ENCODE assay signal across 29 cellular contexts in genomic region chr3:78268087-78268486, GRCh38.
"Had no signal": no experiment of that assay in that cellular context is flagged by ENCODE, and none has a peak within 500 bp of the region (broad histone marks: within the 10 kb centered on the region; RNA-seq: fewer than 3 reads in every experiment).

No MANE protein-coding gene starts in this region.

- H3K27ac ChIP-seq: brain microvascular endothelial cell, esophagus muscularis mucosa, foreskin keratinocyte, gastrocnemius medialis, heart left ventricle had no signal

- H3K36me3 ChIP-seq: brain microvascular endothelial cell, esophagus muscularis mucosa, gastrocnemius medialis, heart left ventricle had no signal

- H3K4me3 ChIP-seq: esophagus muscularis mucosa, gastrocnemius medialis, heart left ventricle had no signal

- FAIRE-seq: astrocyte, bronchial epithelial cell, colon had no signal

- H3K27me3 ChIP-seq: brain microvascular endothelial cell, esophagus muscularis mucosa, foreskin keratinocyte, gastrocnemius medialis, heart left ventricle had no signal

- ATAC-seq: activated CD4-positive, alpha-beta T cell treated with anti-CD3 and anti-CD28 coated beads for 36 hours; activated CD8-positive, alpha-beta memory T cell treated with anti-CD3 and anti-CD28 coated beads, Interleukin-2, amount 10 ng/mL, durations not matched to agents 7 days and 5 days; activated CD8-positive, alpha-beta T cell treated with anti-CD3 and anti-CD28 coated beads, Interleukin-2, amount 10 ng/mL, durations not matched to agents 7 days and 5 days; activated naive CD4-positive, alpha-beta T cell treated with anti-CD3 and anti-CD28 coated beads, Interleukin-2, amount 50 U/mL, for 72 hours; effector memory CD8-positive, alpha-beta T cell; gastrocnemius medialis; heart left ventricle had no signal

- DNase-seq: activated CD4-positive, alpha-beta memory T cell treated with anti-CD3 and anti-CD28 coated beads for 36 hours; activated CD4-positive, alpha-beta T cell treated with anti-CD3 and anti-CD28 coated beads for 36 hours; activated CD4-positive, alpha-beta T cell treated with anti-CD3 and anti-CD28 coated beads, Interleukin-2, amount 10 ng/mL, durations not matched to agents 24 days and 14 days; activated CD4-positive, CD25-positive, alpha-beta regulatory T cell; activated CD4-positive, CD25-positive, alpha-beta regulatory T cell treated with anti-CD3 and anti-CD28 coated beads, Interleukin-2, amount 50 U/mL, for 72 hours; activated CD8-positive, alpha-beta memory T cell treated with anti-CD3 and anti-CD28 coated beads, Interleukin-2, amount 10 ng/mL, durations not matched to agents 7 days and 5 days; activated CD8-positive, alpha-beta memory T cell treated with anti-CD3 and anti-CD28 coated beads, Interleukin-2, amount 50 U/mL, for 4 hours; activated CD8-positive, alpha-beta T cell treated with anti-CD3 and anti-CD28 coated beads, Interleukin-2, amount 10 ng/mL, durations not matched to agents 7 days and 5 days; activated effector memory CD4-positive, alpha-beta T cell treated with anti-CD3 and anti-CD28 coated beads, Interleukin-2, amount 50 U/mL, for 16 hours; activated naive CD4-positive, alpha-beta T cell treated with anti-CD3 and anti-CD28 coated beads, Interleukin-2, amount 10 ng/mL, durations not matched to agents 7 days and 5 days; activated naive CD8-positive, alpha-beta T cell treated with anti-CD3 and anti-CD28 coated beads, Interleukin-2, amount 10 ng/mL, durations not matched to agents 7 days and 5 days; activated T-cell treated with anti-CD3 and anti-CD28 coated beads, Interleukin-2, amount 50 U/mL, for 1 hour; activated T-cell treated with anti-CD3 and anti-CD28 coated beads, Interleukin-2, amount 50 U/mL, for 48 hours; brain microvascular endothelial cell; cortex of kidney; dermis blood vessel endothelial cell; effector CD4-positive, alpha-beta T cell; effector memory CD8-positive, alpha-beta T cell; erythroblast; gastrocnemius medialis; glutamatergic neuron; heart left ventricle; T-helper 2 cell had no signal

- H3K9me3 ChIP-seq: gastrocnemius medialis had no signal

- H3K4me1 ChIP-seq: esophagus muscularis mucosa, foreskin keratinocyte, gastrocnemius medialis, heart left ventricle had no signal
